Comparison of ENCODE assay signal across 7 cellular contexts in genomic region chr11:119721129-119722120, GRCh38. TPM values are rescaled to one million over a fixed set of nuclear protein-coding genes. Genes with fewer than 3 reads are reported as not detected.
A peak's percentile ranks its signal among the peaks of the same experiment; 100 is the strongest.
DNase-seq lines count a peak whose midpoint lies in the region; ATAC-seq and TF ChIP-seq lines count a peak whose summit lies in the region.

No MANE protein-coding gene starts in this region.

- intact Hi-C loops in PC-3 (cut with micrococcal nuclease) (loop anchor here (10.0 kb wide), 1 partner anchor 127 kb away; no protein-coding TSS in a partner anchor), gastrocnemius medialis (cut with DNase I; ENCODE audit: low total_unique reads) (no loop called here)

- CTCF ChIA-PET in PC-3 (lab: Charles Lee), result no interaction called here

- H2AFZ ChIP-seq in PC-3 (ENCODE audit: low read length) (no peak overlapping the region), fibroblast of lung (ENCODE audit: low read length) (no peak overlapping the region)

- H3K27ac ChIP-seq in PC-3 (ENCODE audit: low read length), result 0 out of 2 replicates have a peak overlapping the region, but pooled peaks have one; percentile 2
- H3K27ac ChIP-seq in fibroblast of lung (ENCODE audit: insufficient read depth, low read length), result no peak overlapping the region
- no peak overlapping the region for H3K27ac ChIP-seq in gastrocnemius medialis

- in situ Hi-C loops in gastrocnemius medialis (cut with MboI; ENCODE audit: low sequenced_read_pairs in 4 of 4), result no loop called here

- ATAC-seq in PC-3 (peak; percentile 98), gastrocnemius medialis (peak in 1 of 2 donors; percentile 41), HG03135 (IDR thresholded peaks at IDR 0.05; ENCODE audit: unreplicated experiment) (no peak)

- H3K4me1 ChIP-seq in PC-3 (ENCODE audit: insufficient read depth, low read length), result peaks cover 26% of the 10 kb centered on the region
- peaks cover 2% of the 10 kb centered on the region for H3K4me1 ChIP-seq in fibroblast of lung (ENCODE audit: control insufficient read depth, extremely low read depth, insufficient read depth, low read length)
- H3K4me1 ChIP-seq in gastrocnemius medialis, result no peaks in the 10 kb centered on the region

- H3F3A ChIP-seq in PC-3 (ENCODE audit: low read length, unreplicated experiment), result no peaks in the 10 kb centered on the region

- no peaks in the 10 kb centered on the region for H3K9me3 ChIP-seq in PC-3 (ENCODE audit: low read length)
- H3K9me3 ChIP-seq in fibroblast of lung (ENCODE audit: control insufficient read depth, insufficient read depth, low read depth, low read length), result no peaks in the 10 kb centered on the region
- H3K9me3 ChIP-seq in gastrocnemius medialis, result no peaks in the 10 kb centered on the region

- TF ChIP-seq CTCF in GM12875 (IDR thresholded peaks at IDR 0.05; ENCODE audit: borderline replicate concordance, insufficient read depth, low read depth, low read length), result peak; percentile 31; the same call in 1 of the 2 replicates
- TF ChIP-seq CTCF in PC-3 (conservative IDR thresholded peaks at IDR 0.05; ENCODE audit: low read depth, low read length), result peak; percentile 68
- peak; percentile 25 to 45 for TF ChIP-seq CTCF in fibroblast of lung (conservative IDR thresholded peaks at IDR 0.05 in 1 of 2, IDR thresholded peaks at IDR 0.05 in 1 of 2; ENCODE audit: low read depth in 1 of 2, low read length in 2 of 2)
- peak in 3 of 5 experiments; percentile 30 to 44 (median 42) for TF ChIP-seq CTCF in gastrocnemius medialis (IDR thresholded peaks at IDR 0.05 in 4 of 5, conservative IDR thresholded peaks at IDR 0.05 in 1 of 5)

- H3K36me3 ChIP-seq in PC-3 (ENCODE audit: low read depth, low read length) (no peaks in the 10 kb centered on the region), fibroblast of lung (ENCODE audit: control insufficient read depth, insufficient read depth, low read length) (no peaks in the 10 kb centered on the region), gastrocnemius medialis (no peaks in the 10 kb centered on the region)

- H3K4me2 ChIP-seq in PC-3 (ENCODE audit: low read length), result peak overlapping the region; percentile 27
- H3K4me2 ChIP-seq in fibroblast of lung (ENCODE audit: extremely low read depth, insufficient read depth, low read length), result no peak overlapping the region

- POLR2A ChIA-PET in PC-3 (lab: Charles Lee; ENCODE audit: unreplicated experiment), result no interaction called here

- H3K4me3 ChIP-seq in GM12875 (ENCODE audit: low read depth, low read length), result no peak overlapping the region
- no peak overlapping the region for H3K4me3 ChIP-seq in PC-3 (ENCODE audit: low read length)
- H3K4me3 ChIP-seq in fibroblast of lung (replicated peaks in 1 of 4; ENCODE audit: control extremely low read depth in 1 of 4, insufficient read depth in 1 of 4, low read depth in 3 of 4, low read length in 4 of 4), result no peak overlapping the region
- no peak overlapping the region for H3K4me3 ChIP-seq in gastrocnemius medialis

- no peak for TF ChIP-seq POLR2A in gastrocnemius medialis (IDR thresholded peaks at IDR 0.05)

- peaks cover 45% of the 10 kb centered on the region; the same call in 1 of the 2 replicates for H4K20me1 ChIP-seq in PC-3 (ENCODE audit: low read length)
- no peaks in the 10 kb centered on the region for H4K20me1 ChIP-seq in fibroblast of lung (ENCODE audit: control insufficient read depth, extremely low read depth, insufficient read depth, low read length)

- H3K27me3 ChIP-seq in PC-3 (ENCODE audit: low read length) (no peaks in the 10 kb centered on the region), fibroblast of lung (ENCODE audit: control insufficient read depth, insufficient read depth, low read length) (no peaks in the 10 kb centered on the region), gastrocnemius medialis (peaks cover 1 to 2% (median 2%) of the 10 kb centered on the region in 3 donors)

- no peaks in the 10 kb centered on the region for H3K9me2 ChIP-seq in PC-3 (replicated peaks; ENCODE audit: low read length)

- H3K9ac ChIP-seq in PC-3 (ENCODE audit: low read length), result no peak overlapping the region
- no peak overlapping the region for H3K9ac ChIP-seq in fibroblast of lung (ENCODE audit: insufficient read depth, low read length)

- DNase-seq in PC-3, result peak; percentile 85
- DNase-seq in fibroblast of lung (ENCODE audit: low read depth in 2 of 2), result peak in 1 of 2 donors; percentile 39
- DNase-seq in gastrocnemius medialis, result no peak
- DNase-seq in NOMO-1 (lab: John Stamatoyannopoulos, UW; ENCODE audit: unreplicated experiment in 2 of 2), result no peak
- DNase-seq in MV-4-11 (lab: John Stamatoyannopoulos, UW), result no peak

- no TSS peak for BruUV-seq in PC-3 (replicated peaks; lab: Mats Ljungman, UMichigan)

- H3K79me2 ChIP-seq in PC-3 (ENCODE audit: low read length) (peaks cover 54% of the 10 kb centered on the region), fibroblast of lung (ENCODE audit: control insufficient read depth, insufficient read depth, low read length) (no peaks in the 10 kb centered on the region)

RNA-seq across cellular contexts. Expression of gene NECTIN1, which starts 7.6 kb away (rescaled TPM):
- total RNA-seq in PC-3 (2014; rRNA removed) (19.9 and 24.6 TPM in 2 replicates), fibroblast of lung (2.8 and 3.3 TPM in 2 replicates), gastrocnemius medialis (1 to 10 TPM in 2 of 4 donors, under 1 TPM in 2; 0.66 to 2.2 (median 0.92) TPM)
- 2.0 and 9.2 TPM in 2 replicates for polyA plus RNA-seq in fibroblast of lung
- polyA plus RNA-seq in fibroblast of lung (2012), result 3.7 and 10.2 TPM in 2 replicates
- 21.8 and 42.2 TPM in 2 replicates for polyA minus RNA-seq in fibroblast of lung (ENCODE audit: low replicate concordance)
